In genomic region chr6:161959072-161959471, GRCh38 we compare ENCODE assay signal across 8 cellular contexts.
"Had no signal": no experiment of that assay in that cellular context is flagged by ENCODE, and none has a peak within 500 bp of the region (broad histone marks: within the 10 kb centered on the region; RNA-seq: fewer than 3 reads in every experiment).

No MANE protein-coding gene starts in this region.

- H3K27me3 Mint-ChIP-seq: IgD-negative memory B cell had no signal

- DNase-seq: IMR-90, KBM-7, KG1 had no signal

- ATAC-seq: HepG2, K562 had no signal

- H3K27ac Mint-ChIP-seq: IgD-negative memory B cell had no signal

- H3K4me3 Mint-ChIP-seq: IgD-negative memory B cell had no signal

- H3K27ac ChIP-seq: HL-60 had no signal

- H3K4me3 ChIP-seq: K562 had no signal

- FAIRE-seq: HepG2, HTR-8/SVneo, K562 had no signal
